7 cellular contexts compared by ENCODE assay signal in genomic region chr14:35147186-35147585, GRCh38.
"Had no signal": no experiment of that assay in that cellular context is flagged by ENCODE, and none has a peak within 500 bp of the region (broad histone marks: within the 10 kb centered on the region; RNA-seq: fewer than 3 reads in every experiment).

No MANE protein-coding gene starts in this region.

- H3K4me3 ChIP-seq: K562 had no signal

- DNase-seq: IMR-90, KBM-7, KG1 had no signal

- H3K27ac ChIP-seq: HL-60, KMS-11 had no signal

- FAIRE-seq: HTR-8/SVneo, K562 had no signal

- H3K4me2 ChIP-seq: KMS-11 had no signal

- ATAC-seq: K562 had no signal

- H3K9ac ChIP-seq: KMS-11 had no signal
